Comparison of ENCODE assay signal across 8 cellular contexts in the genomic region with DNA sequence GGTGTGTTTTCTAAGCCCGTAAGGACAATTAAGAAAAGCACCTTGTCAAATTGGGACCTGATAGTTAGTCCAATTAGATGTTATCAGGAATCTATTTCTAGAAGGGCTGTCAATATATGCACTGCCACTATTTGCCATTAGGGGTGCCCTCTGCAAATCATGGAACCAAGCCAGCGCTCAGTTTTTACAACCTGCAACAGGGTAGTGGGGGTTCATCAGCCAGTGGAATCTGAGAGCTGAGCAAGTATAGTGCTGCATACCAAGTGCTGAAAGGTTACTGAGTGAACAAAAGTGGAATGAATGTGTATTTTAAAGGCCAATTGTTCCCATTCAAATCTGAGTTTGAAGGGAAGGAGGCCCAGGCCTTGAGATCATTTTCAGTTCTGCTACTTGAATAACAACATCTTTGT. TPM values are rescaled to one million over a fixed set of nuclear protein-coding genes. Genes with fewer than 3 reads are reported as not detected.
DNase-seq lines count a peak whose midpoint lies in the region; ATAC-seq and TF ChIP-seq lines count a peak whose summit lies in the region.

No MANE protein-coding gene starts in this region.

- no peaks in the 10 kb centered on the region for H3K9me3 Mint-ChIP-seq in mesothelial cell of epicardium

- H3K4me1 Mint-ChIP-seq in mesothelial cell of epicardium = no peaks in the 10 kb centered on the region

- peaks cover 32% of the 10 kb centered on the region for H3K36me3 ChIP-seq in WERI-Rb-1

- no peak overlapping the region for H3K4me3 Mint-ChIP-seq in mesothelial cell of epicardium

- DNase-seq in AG08395 (ENCODE audit: low spot score) (peak; percentile 60), M059J (ENCODE audit: low read depth) (peak; percentile 58), WERI-Rb-1 (peak; percentile 59), dermis blood vessel endothelial cell (peak; percentile 78), mesothelial cell of epicardium (ENCODE audit: low spot score in 2 of 2, unreplicated experiment in 2 of 2) (no peak)

- H3K27me3 Mint-ChIP-seq in mesothelial cell of epicardium (ENCODE audit: low read depth) = no peaks in the 10 kb centered on the region

- H3K27ac ChIP-seq in WERI-Rb-1 = no peak overlapping the region

- ATAC-seq in GM21723 (IDR thresholded peaks at IDR 0.05; ENCODE audit: unreplicated experiment) (no peak), GM18909 (IDR thresholded peaks at IDR 0.05; ENCODE audit: poor library complexity, unreplicated experiment) (no peak)

- TF ChIP-seq CTCF in GM12875 (IDR thresholded peaks at IDR 0.05; ENCODE audit: borderline replicate concordance, insufficient read depth, low read depth, low read length) (peak; percentile 60; the same call in 1 of the 2 replicates), WERI-Rb-1 (IDR thresholded peaks at IDR 0.05; ENCODE audit: low read depth, low read length) (peak; percentile 66), mesothelial cell of epicardium (IDR thresholded peaks at IDR 0.05; ENCODE audit: unreplicated experiment) (peak; percentile 68)

- no peak overlapping the region for H3K4me3 ChIP-seq in GM12875 (ENCODE audit: low read depth, low read length)
- no peak overlapping the region for H3K4me3 ChIP-seq in WERI-Rb-1 (ENCODE audit: low read depth, low read length)

- H3K36me3 Mint-ChIP-seq in mesothelial cell of epicardium = peaks cover 3% of the 10 kb centered on the region

- no peaks in the 10 kb centered on the region for H3K27me3 ChIP-seq in WERI-Rb-1 (ENCODE audit: insufficient read depth, low read depth, severe bottlenecking)

- H3K9me3 ChIP-seq in WERI-Rb-1 (ENCODE audit: severe bottlenecking) = no peaks in the 10 kb centered on the region

- no peak overlapping the region for H3K27ac Mint-ChIP-seq in mesothelial cell of epicardium

RNA-seq across cellular contexts. Expression of a gene that starts 10.4 kb away (rescaled TPM):
- total RNA-seq in M059J (2014; rRNA removed; shearing (Covaris generic)) = 18.7 and 28.1 TPM in 2 replicates
- total RNA-seq in dermis blood vessel endothelial cell (3.2 and 31.7 TPM in 2 replicates), mesothelial cell of epicardium (13.3 to 15.2 TPM (median 15.1 TPM) in 3 replicates)

RNA-seq across cellular contexts. Expression of a gene that starts 11.0 kb away (rescaled TPM):
- 131 and 134 TPM in 2 replicates for total RNA-seq in M059J (2014; rRNA removed; shearing (Covaris generic))
- 51.9 and 89.9 TPM in 2 replicates for total RNA-seq in dermis blood vessel endothelial cell
- 59.6 to 64.0 TPM (median 61.7 TPM) in 3 replicates for total RNA-seq in mesothelial cell of epicardium

RNA-seq across cellular contexts. Expression of a gene that starts 43.9 kb away (rescaled TPM):
- 15.6 and 21.8 TPM in 2 replicates for total RNA-seq in M059J (2014; rRNA removed; shearing (Covaris generic))
- 23.5 and 28.1 TPM in 2 replicates for total RNA-seq in dermis blood vessel endothelial cell
- 16.1 to 16.4 TPM (median 16.4 TPM) in 3 replicates for total RNA-seq in mesothelial cell of epicardium

RNA-seq across cellular contexts. Expression of a gene that starts 54.4 kb away (rescaled TPM):
- 2.9 TPM in 1 of 2 replicates, not detected in the other for total RNA-seq in M059J (2014; rRNA removed; shearing (Covaris generic))
- 1.6 and 3.1 TPM in 2 replicates for total RNA-seq in dermis blood vessel endothelial cell
- total RNA-seq in mesothelial cell of epicardium = 7.6 to 9.1 TPM (median 7.8 TPM) in 3 replicates

RNA-seq across cellular contexts. Expression of a gene that starts 59.3 kb away (rescaled TPM):
- 17.0 and 35.7 TPM in 2 replicates for total RNA-seq in M059J (2014; rRNA removed; shearing (Covaris generic))
- 48.2 and 57.9 TPM in 2 replicates for total RNA-seq in dermis blood vessel endothelial cell
- total RNA-seq in mesothelial cell of epicardium = 23.0 to 25.3 TPM (median 24.4 TPM) in 3 replicates

Comparison
In these comparisons a context has a peak if more than half of its experiments do, and no peak if none do; other contexts are left out.
1. DNase-seq: peak in AG08395 (single experiment), M059J (single experiment), WERI-Rb-1 (single experiment) and dermis blood vessel endothelial cell (single experiment); none in mesothelial cell of epicardium (0 of 2).
2. Peak in every context shown above with its lines, with median percentiles within 50 percentile points of each other: CTCF ChIP-seq.